ENCODE assay signal across 17 cellular contexts in genomic region chr19:33032218-33032781, GRCh38. TPM values are rescaled to one million over a fixed set of nuclear protein-coding genes. Genes with fewer than 3 reads are reported as not detected.
DNase-seq lines count a peak whose midpoint lies in the region; ATAC-seq and TF ChIP-seq lines count a peak whose summit lies in the region.
"Had no signal": no experiment of that assay in that cellular context is flagged by ENCODE, and none has a peak within 500 bp of the region (broad histone marks: within the 10 kb centered on the region; RNA-seq: fewer than 3 reads in every experiment).

No MANE protein-coding gene starts in this region.

- intact Hi-C loops in Calu3 (cut with micrococcal nuclease; ENCODE audit: unreplicated experiment) = no loop called here
- intact Hi-C loops in right cardiac atrium (cut with DNase I) = no loop called here

- DNase-seq in Calu3 (no peak), NCI-H146 (lab: John Stamatoyannopoulos, UW) (peak; percentile 68), WTC11 (ENCODE audit: low spot score) (no peak), mucosa of gallbladder (ENCODE audit: low spot score) (peak; percentile 38), right cardiac atrium (no peak), ecto neural progenitor cell (ENCODE audit: low spot score) (no peak), GM19240 (ENCODE audit: insufficient read length, low spot score) (no peak)
- DNase-seq: activated CD4-positive, alpha-beta T cell treated with anti-CD3 and anti-CD28 coated beads, Interleukin-2, amount 10 ng/mL, durations not matched to agents 24 days and 14 days; activated T-cell treated with anti-CD3 and anti-CD28 coated beads for 4 hours; brain microvascular endothelial cell; MM.1S; SHP77 had no signal

- no peaks in the 10 kb centered on the region for H3K4me1 ChIP-seq in right cardiac atrium (ENCODE audit: control insufficient read depth, insufficient read depth, low read length)
- H3K4me1 ChIP-seq: right atrium auricular region had no signal

- H3K27me3 Mint-ChIP-seq in Calu3 (ENCODE audit: unreplicated experiment) (no peaks in the 10 kb centered on the region), WTC11 (ENCODE audit: low read depth) (no peaks in the 10 kb centered on the region)
- H3K27me3 Mint-ChIP-seq: activated CD4-positive, alpha-beta T cell treated with anti-CD3 and anti-CD28 coated beads, Interleukin-2, amount 10 ng/mL, durations not matched to agents 24 days and 14 days had no signal

- no peak for TF ChIP-seq CTCF in Calu3 (IDR thresholded peaks at IDR 0.05; ENCODE audit: unreplicated experiment)
- no peak for TF ChIP-seq CTCF in WTC11 (IDR thresholded peaks at IDR 0.05)

- WGBS in right cardiac atrium = 83% methylated on average over 8 of the region's 8 CpGs

- H3K27ac ChIP-seq in right cardiac atrium (ENCODE audit: low read length) = no peak overlapping the region
- H3K27ac ChIP-seq: brain microvascular endothelial cell, right atrium auricular region had no signal

- H3K9me3 Mint-ChIP-seq in Calu3 (ENCODE audit: low read depth, unreplicated experiment) (peaks cover 2% of the 10 kb centered on the region), WTC11 (peaks cover 32% of the 10 kb centered on the region)
- H3K9me3 Mint-ChIP-seq: dendritic cell treated with granulocyte-macrophage colony-stimulating factor and Interleukin-4, amounts not matched to agents 40 ng/mL and 50 ng/mL, for 4 days had no signal

- H3K4me3 Mint-ChIP-seq in Calu3 (ENCODE audit: low read depth, unreplicated experiment) (no peak overlapping the region), WTC11 (no peak overlapping the region)
- H3K4me3 Mint-ChIP-seq: activated CD4-positive, alpha-beta T cell treated with anti-CD3 and anti-CD28 coated beads, Interleukin-2, amount 10 ng/mL, durations not matched to agents 24 days and 14 days; dendritic cell treated with granulocyte-macrophage colony-stimulating factor and Interleukin-4, amounts not matched to agents 40 ng/mL and 50 ng/mL, for 4 days; T-helper 2 cell treated with Interferon-gamma antibody and Interleukin-4, amounts not matched to agents 5 μg/mL and 100 μg/mL, for 36 hours had no signal

- POLR2A ChIA-PET in WTC11 (lab: Charles Lee) = no interaction called here

- no peaks in the 10 kb centered on the region for H3K27me3 ChIP-seq in right cardiac atrium (ENCODE audit: control insufficient read depth, insufficient read depth)
- H3K27me3 ChIP-seq: brain microvascular endothelial cell, right atrium auricular region had no signal

- peaks cover 14% of the 10 kb centered on the region for H3K4me1 Mint-ChIP-seq in Calu3 (ENCODE audit: low read depth, unreplicated experiment)
- H3K4me1 Mint-ChIP-seq in WTC11 = peaks cover 13% of the 10 kb centered on the region

- H3K27ac Mint-ChIP-seq in Calu3 (ENCODE audit: unreplicated experiment) (peak overlapping the region; percentile 37), WTC11 (peak overlapping the region; percentile 55)
- H3K27ac Mint-ChIP-seq: activated CD4-positive, alpha-beta T cell treated with anti-CD3 and anti-CD28 coated beads, Interleukin-2, amount 10 ng/mL, durations not matched to agents 24 days and 14 days; activated naive CD4-positive, alpha-beta T cell treated with anti-CD3 and anti-CD28 coated beads, Interleukin-2, amount 50 U/mL, for 72 hours; dendritic cell treated with granulocyte-macrophage colony-stimulating factor and Interleukin-4, amounts not matched to agents 40 ng/mL and 50 ng/mL, for 4 days; T-helper 2 cell treated with Interferon-gamma antibody and Interleukin-4, amounts not matched to agents 5 μg/mL and 100 μg/mL, for 36 hours had no signal

- H3K4me3 ChIP-seq in right cardiac atrium (ENCODE audit: low read length) = no peak overlapping the region
- H3K4me3 ChIP-seq: right atrium auricular region had no signal

- no peaks in the 10 kb centered on the region for H3K9me3 ChIP-seq in right cardiac atrium (ENCODE audit: control insufficient read depth, low read length)
- H3K9me3 ChIP-seq: right atrium auricular region had no signal

- H3K36me3 Mint-ChIP-seq in Calu3 (ENCODE audit: insufficient read depth, unreplicated experiment) = peaks cover 39% of the 10 kb centered on the region
- H3K36me3 Mint-ChIP-seq in WTC11 = peaks cover 57% of the 10 kb centered on the region

- ATAC-seq in WTC11 = peak; percentile 92
- no peak for ATAC-seq in right cardiac atrium
- no peak for ATAC-seq in esophagus mucosa
- ATAC-seq: activated naive CD4-positive, alpha-beta T cell treated with anti-CD3 and anti-CD28 coated beads, Interleukin-2, amount 50 U/mL, for 72 hours had no signal

- CTCF ChIA-PET in Calu3 (lab: Charles Lee) (interaction anchor here (0.6 to 1.7 kb wide), 7 partner anchors 8 to 328 kb away, joined by 3 to 16 read pairs (median 3); partner anchors contain the start of gene FAAP24), WTC11 (lab: Charles Lee) (interaction anchor here (0.6 to 2.7 kb wide), 8 partner anchors 10 to 152 kb away, joined by 3 to 62 read pairs (median 4); partner anchors contain the start of genes CEP89 and FAAP24)

- BruUV-seq in Calu3 (replicated peaks; lab: Mats Ljungman, UMichigan) = no TSS peak

TF ChIP-seq in WTC11, 78 proteins besides CTCF, POLR2A, EP300 and RAD21 (continues in another document):
- TF ChIP-seq JUN (CRISPR knock-in tag; IDR thresholded peaks at IDR 0.05) (no peak), FOXP4 (CRISPR knock-in tag; IDR thresholded peaks at IDR 0.05) (no peak), ATF2 (CRISPR knock-in tag; IDR thresholded peaks at IDR 0.05; ENCODE audit: borderline replicate concordance, low read depth) (no peak), USF1 (CRISPR knock-in tag; IDR thresholded peaks at IDR 0.05) (no peak), GRHL2 (CRISPR knock-in tag; IDR thresholded peaks at IDR 0.05; ENCODE audit: insufficient replicate concordance, severe bottlenecking) (no peak), ZNF232 (CRISPR knock-in tag; IDR thresholded peaks at IDR 0.05) (no peak), TEAD1 (CRISPR knock-in tag; IDR thresholded peaks at IDR 0.05) (no peak), ELF4 (CRISPR knock-in tag; IDR thresholded peaks at IDR 0.05; ENCODE audit: low read depth) (no peak), ZNF281 (CRISPR knock-in tag; IDR thresholded peaks at IDR 0.05) (no peak), GTF2I (CRISPR knock-in tag; conservative IDR thresholded peaks at IDR 0.05) (no peak)

RNA-seq across cellular contexts. Expression of gene RHPN2, which starts 32.4 kb away (rescaled TPM):
- total RNA-seq in Calu3 (2022) (46.4 and 63.6 TPM in 2 replicates), WTC11 (2021) (21.1 to 26.5 TPM (median 25.8 TPM) in 3 replicates), mucosa of gallbladder (50.4 TPM), right cardiac atrium (1 to 10 TPM; 1.6 to 3.1 (median 2.0) TPM), esophagus mucosa (0.84 TPM)
- 1.8 TPM for polyA plus RNA-seq in right cardiac atrium

RNA-seq across cellular contexts. Expression of gene GPATCH1, which starts 48.7 kb away (rescaled TPM):
- total RNA-seq in Calu3 (2022) (16.3 and 17.0 TPM in 2 replicates), WTC11 (2021) (8.6 to 10.7 TPM (median 9.3 TPM) in 3 replicates), mucosa of gallbladder (7.6 TPM), right cardiac atrium (1 to 10 TPM; 4.2 to 7.2 (median 6.3) TPM), esophagus mucosa (3.9 TPM)
- polyA plus RNA-seq in right cardiac atrium = 3.0 TPM

Comparison
In these comparisons a context has a peak if more than half of its experiments do, and no peak if none do; other contexts are left out.
1. DNase-seq: peak in NCI-H146 (single experiment) and mucosa of gallbladder (single experiment); none in Calu3 (single experiment), WTC11 (single experiment), right cardiac atrium (0 of 3), ecto neural progenitor cell (single experiment) and GM19240 (single experiment).